In genomic region chr16:70407811-70408274, GRCh38 we compare ENCODE assay signal across 1 cellular context.
TF ChIP-seq lines count a peak whose summit lies in the region.

No MANE protein-coding gene starts in this region.

TF ChIP-seq in GM23338, 12 proteins besides CTCF, POLR2A, EP300 and RAD21:
- TF ChIP-seq ZNF462 (CRISPR knock-in tag; IDR thresholded peaks at IDR 0.05) (no peak), POLR2AphosphoS5 (IDR thresholded peaks at IDR 0.05; ENCODE audit: low read depth) (no peak), JUNB (IDR thresholded peaks at IDR 0.05; ENCODE audit: unreplicated experiment) (no peak), NANOG (IDR thresholded peaks at IDR 0.05; ENCODE audit: borderline replicate concordance) (no peak), ZNF331 (CRISPR knock-in tag; IDR thresholded peaks at IDR 0.05; ENCODE audit: low read depth) (no peak), EZH2 (IDR thresholded peaks at IDR 0.05; ENCODE audit: low read depth, unreplicated experiment) (no peak), ZNF114 (CRISPR knock-in tag; IDR thresholded peaks at IDR 0.05) (no peak)
- TF ChIP-seq, protein P1, sequence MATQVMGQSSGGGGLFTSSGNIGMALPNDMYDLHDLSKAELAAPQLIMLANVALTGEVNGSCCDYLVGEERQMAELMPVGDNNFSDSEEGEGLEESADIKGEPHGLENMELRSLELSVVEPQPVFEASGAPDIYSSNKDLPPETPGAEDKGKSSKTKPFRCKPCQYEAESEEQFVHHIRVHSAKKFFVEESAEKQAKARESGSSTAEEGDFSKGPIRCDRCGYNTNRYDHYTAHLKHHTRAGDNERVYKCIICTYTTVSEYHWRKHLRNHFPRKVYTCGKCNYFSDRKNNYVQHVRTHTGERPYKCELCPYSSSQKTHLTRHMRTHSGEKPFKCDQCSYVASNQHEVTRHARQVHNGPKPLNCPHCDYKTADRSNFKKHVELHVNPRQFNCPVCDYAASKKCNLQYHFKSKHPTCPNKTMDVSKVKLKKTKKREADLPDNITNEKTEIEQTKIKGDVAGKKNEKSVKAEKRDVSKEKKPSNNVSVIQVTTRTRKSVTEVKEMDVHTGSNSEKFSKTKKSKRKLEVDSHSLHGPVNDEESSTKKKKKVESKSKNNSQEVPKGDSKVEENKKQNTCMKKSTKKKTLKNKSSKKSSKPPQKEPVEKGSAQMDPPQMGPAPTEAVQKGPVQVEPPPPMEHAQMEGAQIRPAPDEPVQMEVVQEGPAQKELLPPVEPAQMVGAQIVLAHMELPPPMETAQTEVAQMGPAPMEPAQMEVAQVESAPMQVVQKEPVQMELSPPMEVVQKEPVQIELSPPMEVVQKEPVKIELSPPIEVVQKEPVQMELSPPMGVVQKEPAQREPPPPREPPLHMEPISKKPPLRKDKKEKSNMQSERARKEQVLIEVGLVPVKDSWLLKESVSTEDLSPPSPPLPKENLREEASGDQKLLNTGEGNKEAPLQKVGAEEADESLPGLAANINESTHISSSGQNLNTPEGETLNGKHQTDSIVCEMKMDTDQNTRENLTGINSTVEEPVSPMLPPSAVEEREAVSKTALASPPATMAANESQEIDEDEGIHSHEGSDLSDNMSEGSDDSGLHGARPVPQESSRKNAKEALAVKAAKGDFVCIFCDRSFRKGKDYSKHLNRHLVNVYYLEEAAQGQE (IDR thresholded peaks at IDR 0.05; ENCODE audit: unreplicated experiment), result no peak
- TF ChIP-seq, protein P2, sequence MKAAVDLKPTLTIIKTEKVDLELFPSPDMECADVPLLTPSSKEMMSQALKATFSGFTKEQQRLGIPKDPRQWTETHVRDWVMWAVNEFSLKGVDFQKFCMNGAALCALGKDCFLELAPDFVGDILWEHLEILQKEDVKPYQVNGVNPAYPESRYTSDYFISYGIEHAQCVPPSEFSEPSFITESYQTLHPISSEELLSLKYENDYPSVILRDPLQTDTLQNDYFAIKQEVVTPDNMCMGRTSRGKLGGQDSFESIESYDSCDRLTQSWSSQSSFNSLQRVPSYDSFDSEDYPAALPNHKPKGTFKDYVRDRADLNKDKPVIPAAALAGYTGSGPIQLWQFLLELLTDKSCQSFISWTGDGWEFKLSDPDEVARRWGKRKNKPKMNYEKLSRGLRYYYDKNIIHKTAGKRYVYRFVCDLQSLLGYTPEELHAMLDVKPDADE (IDR thresholded peaks at IDR 0.05), result no peak
TF ChIP-seq in GM23338: peak in this region for 0.
